Comparison of ENCODE assay signal across 24 cellular contexts in genomic region chr6:108673153-108673552, GRCh38.
DNase-seq lines count a peak whose midpoint lies in the region; ATAC-seq, FAIRE-seq and TF ChIP-seq lines count a peak whose summit lies in the region.
"Had no signal": no experiment of that assay in that cellular context is flagged by ENCODE, and none has a peak within 500 bp of the region (broad histone marks: within the 10 kb centered on the region; RNA-seq: fewer than 3 reads in every experiment).

No MANE protein-coding gene starts in this region.

- H3K4me3 Mint-ChIP-seq in T-helper 17 cell: no peak overlapping the region
- H3K4me3 Mint-ChIP-seq in stimulated activated effector memory CD8-positive, alpha-beta T cell treated with anti-CD3 and anti-CD28 coated beads, Interleukin-12 subunit alpha, Interleukin-12 subunit beta, amount 100 ng/mL, for 72 hours: no peak overlapping the region
- H3K4me3 Mint-ChIP-seq: activated CD8-positive, alpha-beta T cell treated with anti-CD3 and anti-CD28 coated beads for 36 hours; activated naive CD8-positive, alpha-beta T cell treated with anti-CD3 and anti-CD28 coated beads, Interleukin-2, amount 50 U/mL, for 24 hours; central memory CD8-positive, alpha-beta T cell; nephron progenitor cell had no signal

- FAIRE-seq in keratinocyte (lab: Jason Lieb, UNC): no peak
- FAIRE-seq: islet of Langerhans had no signal

- H3K27ac Mint-ChIP-seq in T-helper 17 cell: peak overlapping the region; percentile 45
- H3K27ac Mint-ChIP-seq in stimulated activated effector memory CD8-positive, alpha-beta T cell treated with anti-CD3 and anti-CD28 coated beads, Interleukin-12 subunit alpha, Interleukin-12 subunit beta, amount 100 ng/mL, for 72 hours: peak overlapping the region; percentile 74
- H3K27ac Mint-ChIP-seq: activated CD8-positive, alpha-beta T cell treated with anti-CD3 and anti-CD28 coated beads for 36 hours; nephron progenitor cell had no signal

- in situ Hi-C loops in KBM-7 (cut with MboI; ENCODE audit: low pct_unique_long_range_greater_than_20kb, low sequenced_read_pairs): no loop called here

- H3K9me3 Mint-ChIP-seq in stimulated activated effector memory CD8-positive, alpha-beta T cell treated with anti-CD3 and anti-CD28 coated beads, Interleukin-12 subunit alpha, Interleukin-12 subunit beta, amount 100 ng/mL, for 72 hours: no peaks in the 10 kb centered on the region
- H3K9me3 Mint-ChIP-seq: activated CD8-positive, alpha-beta T cell treated with anti-CD3 and anti-CD28 coated beads for 36 hours; activated naive CD8-positive, alpha-beta T cell treated with anti-CD3 and anti-CD28 coated beads, Interleukin-2, amount 50 U/mL, for 24 hours; central memory CD8-positive, alpha-beta T cell; nephron progenitor cell had no signal

- H3K9ac ChIP-seq in MM.1S (ENCODE audit: low read length) (peak overlapping the region; percentile 87), keratinocyte (ENCODE audit: control insufficient read depth, extremely low read depth, insufficient read depth, low read length) (no peak overlapping the region)

- H3K27ac ChIP-seq in MM.1S (ENCODE audit: low read length): peak overlapping the region; percentile 99
- H3K27ac ChIP-seq in keratinocyte (ENCODE audit: control insufficient read depth, insufficient read depth, low read length): peak overlapping the region; percentile 34
- H3K27ac ChIP-seq: C4-2B, right lobe of liver, SK-N-MC, testis had no signal

- H3K4me1 ChIP-seq in MM.1S (ENCODE audit: low read length): peaks cover 93% of the 10 kb centered on the region
- peaks cover 14% of the 10 kb centered on the region for H3K4me1 ChIP-seq in keratinocyte (ENCODE audit: control insufficient read depth, extremely low read depth, insufficient read depth, low read length)

- H3K79me2 ChIP-seq in MM.1S (ENCODE audit: low read length) (peaks cover 97% of the 10 kb centered on the region), keratinocyte (ENCODE audit: control insufficient read depth, insufficient read depth, low read length) (peaks cover 56% of the 10 kb centered on the region)

- peaks cover 83% of the 10 kb centered on the region for H3F3A ChIP-seq in MM.1S (ENCODE audit: insufficient read depth, low read length)

- H3K36me3 ChIP-seq in MM.1S (replicated peaks; ENCODE audit: insufficient read depth, low read length): peaks cover 7% of the 10 kb centered on the region; the same call in 1 of the 2 replicates
- H3K36me3 ChIP-seq in keratinocyte (ENCODE audit: control insufficient read depth in 2 of 2, extremely low read depth in 1 of 2, insufficient read depth in 2 of 2, low read length in 2 of 2): peaks cover 3 to 6% of the 10 kb centered on the region in 2 experiments

- H4K20me1 ChIP-seq in MM.1S (ENCODE audit: insufficient read depth, low read length) (no peaks in the 10 kb centered on the region), keratinocyte (ENCODE audit: control insufficient read depth, extremely low read depth, insufficient read depth, low read length) (no peaks in the 10 kb centered on the region)

- H3K4me1 Mint-ChIP-seq in T-helper 17 cell: peaks cover 45% of the 10 kb centered on the region
- H3K4me1 Mint-ChIP-seq in stimulated activated effector memory CD8-positive, alpha-beta T cell treated with anti-CD3 and anti-CD28 coated beads, Interleukin-12 subunit alpha, Interleukin-12 subunit beta, amount 100 ng/mL, for 72 hours: peaks cover 84% of the 10 kb centered on the region

- no peaks in the 10 kb centered on the region for H3K9me2 ChIP-seq in MM.1S (replicated peaks; ENCODE audit: insufficient read depth, low read length)

- no peak overlapping the region for H2AFZ ChIP-seq in MM.1S (ENCODE audit: low read length)
- no peak overlapping the region for H2AFZ ChIP-seq in keratinocyte (ENCODE audit: control insufficient read depth, low read length)

- ATAC-seq in T-helper 17 cell (no peak), GM18520 (IDR thresholded peaks at IDR 0.05; ENCODE audit: unreplicated experiment) (no peak)
- ATAC-seq in stimulated activated effector memory CD8-positive, alpha-beta T cell treated with anti-CD3 and anti-CD28 coated beads, Interleukin-12 subunit alpha, Interleukin-12 subunit beta, amount 100 ng/mL, for 72 hours: peak; percentile 19
- ATAC-seq: activated CD8-positive, alpha-beta T cell treated with anti-CD3 and anti-CD28 coated beads for 36 hours; activated naive CD8-positive, alpha-beta T cell treated with anti-CD3 and anti-CD28 coated beads, Interleukin-2, amount 50 U/mL, for 24 hours had no signal

- H3K9me1 ChIP-seq in keratinocyte (ENCODE audit: control insufficient read depth, extremely low read depth, insufficient read depth, low read length): no peaks in the 10 kb centered on the region

- H3K36me3 Mint-ChIP-seq in T-helper 17 cell (ENCODE audit: low read depth): peaks cover 3% of the 10 kb centered on the region
- H3K36me3 Mint-ChIP-seq in stimulated activated effector memory CD8-positive, alpha-beta T cell treated with anti-CD3 and anti-CD28 coated beads, Interleukin-12 subunit alpha, Interleukin-12 subunit beta, amount 100 ng/mL, for 72 hours: peaks cover 20% of the 10 kb centered on the region

- dilution Hi-C loops in keratinocyte (cut with MboI; ENCODE audit: extremely low pct_ligation_motif_present, low sequenced_read_pairs): no loop called here

- H3K9me3 ChIP-seq in MM.1S (replicated peaks; ENCODE audit: insufficient read depth, low read length) (no peaks in the 10 kb centered on the region), T-helper 17 cell (ENCODE audit: control insufficient read depth, low read length, poor library complexity, severe bottlenecking) (no peaks in the 10 kb centered on the region), keratinocyte (ENCODE audit: control insufficient read depth, low read depth, low read length) (no peaks in the 10 kb centered on the region)
- H3K9me3 ChIP-seq: right lobe of liver, testis had no signal

- H3K27me3 ChIP-seq in MM.1S (replicated peaks; ENCODE audit: insufficient read depth, low read length): no peaks in the 10 kb centered on the region
- H3K27me3 ChIP-seq in keratinocyte (ENCODE audit: control insufficient read depth, extremely low read depth, insufficient read depth, low read length): no peaks in the 10 kb centered on the region
- H3K27me3 ChIP-seq: right lobe of liver, testis had no signal

- DNase-seq in MM.1S (peak; percentile 98), T-helper 17 cell (no peak), keratinocyte (ENCODE audit: low read depth, low spot score) (no peak), NCI-H1436 (lab: John Stamatoyannopoulos, UW) (no peak), KBM-7 (no peak), pons (ENCODE audit: low spot score) (no peak)
- DNase-seq in stimulated activated effector memory CD8-positive, alpha-beta T cell treated with anti-CD3 and anti-CD28 coated beads, Interleukin-12 subunit alpha, Interleukin-12 subunit beta, amount 100 ng/mL, for 72 hours (ENCODE audit: low spot score in 2 of 2): no peak
- DNase-seq: activated CD8-positive, alpha-beta T cell treated with anti-CD3 and anti-CD28 coated beads for 36 hours; activated effector memory CD4-positive, alpha-beta T cell treated with anti-CD3 and anti-CD28 coated beads, Interleukin-2, amount 50 U/mL, for 16 hours; activated naive CD8-positive, alpha-beta T cell treated with anti-CD3 and anti-CD28 coated beads, Interleukin-2, amount 50 U/mL, for 24 hours; DND-41; glutamatergic neuron; NCI-H2029 treated with DMSO at 0.1 percent for 48 hours; nephron progenitor cell; posterior cingulate gyrus; right lobe of liver; stimulated activated CD4-positive, alpha-beta T cell treated with anti-CD3 and anti-CD28 coated beads, Interleukin-2, amount 100 ng/mL, for 48 hours; T-helper 2 cell; testis had no signal

- H3K27me3 Mint-ChIP-seq in T-helper 17 cell: no peaks in the 10 kb centered on the region
- H3K27me3 Mint-ChIP-seq: activated CD8-positive, alpha-beta T cell treated with anti-CD3 and anti-CD28 coated beads for 36 hours; activated naive CD8-positive, alpha-beta T cell treated with anti-CD3 and anti-CD28 coated beads, Interleukin-2, amount 50 U/mL, for 24 hours; central memory CD8-positive, alpha-beta T cell had no signal

- no peak for TF ChIP-seq CTCF in MM.1S (IDR thresholded peaks at IDR 0.05; ENCODE audit: low read length)
- no peak for TF ChIP-seq CTCF in keratinocyte (optimal IDR thresholded peaks at IDR 0.05 in 1 of 3, IDR thresholded peaks at IDR 0.05 in 1 of 3, conservative IDR thresholded peaks at IDR 0.05 in 1 of 3; ENCODE audit: extremely low read depth in 1 of 3, insufficient read depth in 2 of 3, low read length in 3 of 3)

- H3K4me3 ChIP-seq in MM.1S (ENCODE audit: low read length): no peak overlapping the region
- H3K4me3 ChIP-seq in keratinocyte (ENCODE audit: control insufficient read depth in 2 of 3, extremely low read depth in 1 of 3, insufficient read depth in 2 of 3, low read depth in 1 of 3, low read length in 3 of 3): no peak overlapping the region
- H3K4me3 ChIP-seq: right lobe of liver, SK-N-MC, testis had no signal

- H3K4me2 ChIP-seq in MM.1S (ENCODE audit: low read depth, low read length): peak overlapping the region; percentile 68
- H3K4me2 ChIP-seq in keratinocyte (ENCODE audit: control insufficient read depth, extremely low read depth, insufficient read depth, low read depth, low read length): peak overlapping the region; percentile 15
